In the genomic region with DNA sequence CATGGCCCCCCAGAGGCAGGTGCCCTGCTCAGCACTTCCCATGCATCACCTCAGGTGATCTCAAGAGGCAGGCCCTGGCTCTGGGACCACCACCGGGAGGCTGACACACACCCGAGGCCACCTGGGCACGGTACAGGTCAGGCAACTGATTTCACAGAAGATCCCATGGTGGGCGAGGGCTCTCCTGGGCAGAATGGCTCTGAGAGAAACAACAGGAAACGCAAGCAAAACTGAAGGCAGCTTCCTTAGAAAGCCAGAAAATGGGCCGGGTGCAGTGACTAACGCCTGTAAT, we compare ENCODE assay signal across 24 cellular contexts. TPM values are rescaled to one million over a fixed set of nuclear protein-coding genes. Genes with fewer than 3 reads are reported as not detected.
DNase-seq lines count a peak whose midpoint lies in the region; FAIRE-seq and TF ChIP-seq lines count a peak whose summit lies in the region.
"Had no signal": no experiment of that assay in that cellular context is flagged by ENCODE, and none has a peak within 500 bp of the region (broad histone marks: within the 10 kb centered on the region; RNA-seq: fewer than 3 reads in every experiment).

No MANE protein-coding gene starts in this region.

- TF ChIP-seq CTCF in HEK293 (tag by site-specific recombination; IDR thresholded peaks at IDR 0.05) = no peak
- TF ChIP-seq CTCF in RWPE1 (conservative IDR thresholded peaks at IDR 0.05; ENCODE audit: low read depth) = no peak
- no peak for TF ChIP-seq CTCF in neural progenitor cell (IDR thresholded peaks at IDR 0.05)
- no peak for TF ChIP-seq CTCF in hepatocyte (IDR thresholded peaks at IDR 0.05; ENCODE audit: poor library complexity)

- peaks cover 6% of the 10 kb centered on the region for H3K27me3 Mint-ChIP-seq in neural progenitor cell (ENCODE audit: insufficient read depth, low read depth)
- H3K27me3 Mint-ChIP-seq: CD4-positive, CD25-positive, alpha-beta regulatory T cell had no signal

- H3K27ac Mint-ChIP-seq in neural progenitor cell = peak overlapping the region; percentile 17
- H3K27ac Mint-ChIP-seq: CD8-positive, alpha-beta memory T cell; HFFc6 had no signal

- no peaks in the 10 kb centered on the region for H3K36me3 Mint-ChIP-seq in neural progenitor cell
- H3K36me3 Mint-ChIP-seq: CD4-positive, CD25-positive, alpha-beta regulatory T cell; CD8-positive, alpha-beta memory T cell had no signal

- no peaks in the 10 kb centered on the region for H4K20me1 ChIP-seq in neural progenitor cell (ENCODE audit: low read depth)
- no peaks in the 10 kb centered on the region for H4K20me1 ChIP-seq in hepatocyte (ENCODE audit: insufficient read depth, poor library complexity, severe bottlenecking)

- H3K4me3 Mint-ChIP-seq in neural progenitor cell = no peak overlapping the region
- H3K4me3 Mint-ChIP-seq: CD4-positive, CD25-positive, alpha-beta regulatory T cell; CD8-positive, alpha-beta memory T cell; HFFc6 had no signal

- peaks cover 25% of the 10 kb centered on the region for H3K4me1 Mint-ChIP-seq in neural progenitor cell

- no peaks in the 10 kb centered on the region for H3K9me3 ChIP-seq in HEK293 (ENCODE audit: control insufficient read depth, insufficient read depth, low read depth, low read length)
- no peaks in the 10 kb centered on the region for H3K9me3 ChIP-seq in neural progenitor cell (ENCODE audit: low read depth)
- no peaks in the 10 kb centered on the region for H3K9me3 ChIP-seq in small intestine (ENCODE audit: control insufficient read depth, low read depth)
- no peaks in the 10 kb centered on the region for H3K9me3 ChIP-seq in hepatocyte (ENCODE audit: low read depth)
- H3K9me3 ChIP-seq: BE2C had no signal

- H3K9me3 Mint-ChIP-seq in neural progenitor cell = no peaks in the 10 kb centered on the region
- H3K9me3 Mint-ChIP-seq: CD8-positive, alpha-beta memory T cell; HFFc6 had no signal

- H3K9ac ChIP-seq in neural progenitor cell = no peak overlapping the region
- H3K9ac ChIP-seq: GM23248 had no signal

- H3K4me1 ChIP-seq in HEK293 (ENCODE audit: control insufficient read depth, insufficient read depth, low read length) (peaks cover 9% of the 10 kb centered on the region), neural progenitor cell (peaks cover 22% of the 10 kb centered on the region), small intestine (ENCODE audit: control insufficient read depth in 2 of 2, insufficient read depth in 1 of 2, low read depth in 1 of 2, low read length in 1 of 2) (peaks cover 3 to 5% of the 10 kb centered on the region in 2 donors), hepatocyte (ENCODE audit: insufficient read depth) (peaks cover 33% of the 10 kb centered on the region)

- H3K9me2 ChIP-seq in hepatocyte (replicated peaks; ENCODE audit: insufficient read depth) = no peaks in the 10 kb centered on the region

- H3K4me3 ChIP-seq in HEK293 (ENCODE audit: low read depth, low read length) (no peak overlapping the region), neural progenitor cell (no peak overlapping the region), small intestine (ENCODE audit: low read depth in 1 of 2, low read length in 2 of 2) (no peak overlapping the region), hepatocyte (no peak overlapping the region)
- H3K4me3 ChIP-seq: GM12878, GM23248 had no signal

- H2AFZ ChIP-seq in neural progenitor cell (replicated peaks) (no peak overlapping the region), hepatocyte (no peak overlapping the region)
- H2AFZ ChIP-seq: GM23248 had no signal

- DNase-seq in RWPE1 (ENCODE audit: low spot score) (no peak), neural progenitor cell (ENCODE audit: low spot score) (no peak), ureter (ENCODE audit: low spot score) (peak; percentile 41), small intestine (no peak), hepatocyte (ENCODE audit: low spot score) (no peak)
- DNase-seq: ACHN; BE2C; C1 segment of cervical spinal cord; CD4-positive, CD25-positive, alpha-beta regulatory T cell; CD8-positive, alpha-beta memory T cell; COR-L47; DMS 273 treated with DMSO at 0.1 percent for 48 hours; DMS53; DND-41; EL; GM23248; HCEC 1CT; HFFc6 had no signal

- FAIRE-seq in small intestine (lab: Jason Lieb, UNC) = no peak
- FAIRE-seq: A204.1, GM12878, GM19239, H54 had no signal

- H3K27ac ChIP-seq in HEK293 (ENCODE audit: extremely low read depth, low read depth, low read length) = no peak overlapping the region
- 0 out of 2 replicates have a peak overlapping the region, but pooled peaks have one; percentile 10 for H3K27ac ChIP-seq in RWPE1
- no peak overlapping the region for H3K27ac ChIP-seq in neural progenitor cell
- no peak overlapping the region for H3K27ac ChIP-seq in small intestine (ENCODE audit: low read depth in 1 of 2, low read length in 1 of 2)
- H3K27ac ChIP-seq in hepatocyte = no peak overlapping the region
- H3K27ac ChIP-seq: GM23248, HL-60 had no signal

- WGBS in small intestine, 3 donors = 77 to 82% (median 79%) methylated on average over 7 of the region's 7 CpGs
- WGBS in hepatocyte (ENCODE audit: low lambda C conversion rate, missing lambda C conversion rate) = 91% methylated on average over 7 of the region's 7 CpGs

- CTCF ChIA-PET in HEK293 (lab: Yijun Ruan, JAX) (no interaction called here), RWPE1 (lab: Yijun Ruan, JAX) (no interaction called here)

- peaks cover 16% of the 10 kb centered on the region for H3F3A ChIP-seq in neural progenitor cell (ENCODE audit: low read depth)

- H3K36me3 ChIP-seq in HEK293 (ENCODE audit: control insufficient read depth in 2 of 2, insufficient read depth in 1 of 2, low read length in 2 of 2) (no peaks in the 10 kb centered on the region), neural progenitor cell (no peaks in the 10 kb centered on the region), small intestine (ENCODE audit: control insufficient read depth in 2 of 2, insufficient read depth in 2 of 2, low read length in 2 of 2) (no peaks in the 10 kb centered on the region), hepatocyte (replicated peaks; ENCODE audit: insufficient read depth, low read depth) (no peaks in the 10 kb centered on the region)
- H3K36me3 ChIP-seq: BE2C had no signal

- H3K79me2 ChIP-seq in neural progenitor cell (ENCODE audit: low read depth) (no peaks in the 10 kb centered on the region), hepatocyte (no peaks in the 10 kb centered on the region)

- H3K4me2 ChIP-seq in neural progenitor cell (no peak overlapping the region), hepatocyte (no peak overlapping the region)

- POLR2A ChIA-PET in HEK293 (lab: Yijun Ruan, JAX) (no interaction called here), RWPE1 (lab: Yijun Ruan, JAX; ENCODE audit: low non-redundant PET) (no interaction called here)

- H3K27me3 ChIP-seq in neural progenitor cell = no peaks in the 10 kb centered on the region
- no peaks in the 10 kb centered on the region for H3K27me3 ChIP-seq in small intestine (ENCODE audit: control insufficient read depth in 2 of 2, insufficient read depth in 2 of 2, low read length in 2 of 2)
- no peaks in the 10 kb centered on the region for H3K27me3 ChIP-seq in hepatocyte
- H3K27me3 ChIP-seq: BE2C had no signal

TF ChIP-seq in HEK293, 187 proteins besides CTCF, POLR2A, EP300 and RAD21:
- TF ChIP-seq GLIS2 (tag by site-specific recombination; IDR thresholded peaks at IDR 0.05) (no peak), ZIC2 (tag by site-specific recombination; IDR thresholded peaks at IDR 0.05) (0 out of 2 replicates have a peak, but pooled peaks have one; percentile 27)

RNA-seq across cellular contexts. Expression of a gene that starts 11.4 kb away (rescaled TPM):
- total RNA-seq in neural progenitor cell (ENCODE audit: low replicate concordance) (7.4 and 15.7 TPM in 2 replicates), ureter (77.5 TPM), hepatocyte (17.1 and 21.9 TPM in 2 replicates)
- polyA plus RNA-seq in small intestine (10 to 100 TPM in 1 of 3 donors, 1 to 10 TPM in 2; 4.2 to 17.8 (median 5.4) TPM), hepatocyte (5.1 and 6.9 TPM in 2 replicates)

RNA-seq across cellular contexts. Expression of a gene that starts 22.1 kb away (rescaled TPM):
- total RNA-seq in neural progenitor cell (ENCODE audit: low replicate concordance) = 11.3 and 68.2 TPM in 2 replicates
- 52.3 TPM for total RNA-seq in ureter
- 10 to 100 TPM; 20.6 to 51.4 (median 39.4) TPM for polyA plus RNA-seq in small intestine
- total RNA-seq in hepatocyte = 24.9 and 36.6 TPM in 2 replicates
- polyA plus RNA-seq in hepatocyte = 117 and 135 TPM in 2 replicates
